Comparison of ENCODE assay signal across 1 cellular context in the genomic region with DNA sequence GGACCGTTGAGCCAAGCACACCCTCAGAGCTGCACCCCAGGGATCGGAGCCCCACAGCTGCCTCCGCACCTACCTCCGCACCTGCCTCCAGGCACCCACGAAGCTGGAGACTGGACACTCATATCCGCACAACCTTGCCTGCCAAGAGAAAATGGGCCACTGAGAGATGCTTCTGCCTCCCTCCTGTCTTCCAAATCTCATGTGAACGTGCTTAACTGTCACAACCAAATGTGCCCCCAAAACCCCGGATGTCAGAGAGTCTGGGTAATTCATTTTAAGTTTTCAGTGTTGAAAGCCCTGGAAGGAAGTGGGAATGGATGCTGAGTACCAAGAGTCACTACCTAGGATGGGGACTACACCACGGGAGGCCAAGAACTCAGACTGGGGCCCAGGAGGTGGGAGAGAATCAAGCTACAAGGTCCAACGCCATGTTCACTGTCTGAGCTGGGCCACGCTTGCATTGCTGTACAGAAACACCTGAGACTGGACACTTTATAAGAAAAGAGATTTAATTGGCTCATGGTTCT.
TF ChIP-seq lines count a peak whose summit lies in the region.

No MANE protein-coding gene starts in this region.

TF ChIP-seq in SK-N-SH treated with all-trans-retinoic acid at 6 μM for 48 hours, 23 proteins besides CTCF, POLR2A, EP300 and RAD21 (continued from another document):
- TF ChIP-seq, protein P1, sequence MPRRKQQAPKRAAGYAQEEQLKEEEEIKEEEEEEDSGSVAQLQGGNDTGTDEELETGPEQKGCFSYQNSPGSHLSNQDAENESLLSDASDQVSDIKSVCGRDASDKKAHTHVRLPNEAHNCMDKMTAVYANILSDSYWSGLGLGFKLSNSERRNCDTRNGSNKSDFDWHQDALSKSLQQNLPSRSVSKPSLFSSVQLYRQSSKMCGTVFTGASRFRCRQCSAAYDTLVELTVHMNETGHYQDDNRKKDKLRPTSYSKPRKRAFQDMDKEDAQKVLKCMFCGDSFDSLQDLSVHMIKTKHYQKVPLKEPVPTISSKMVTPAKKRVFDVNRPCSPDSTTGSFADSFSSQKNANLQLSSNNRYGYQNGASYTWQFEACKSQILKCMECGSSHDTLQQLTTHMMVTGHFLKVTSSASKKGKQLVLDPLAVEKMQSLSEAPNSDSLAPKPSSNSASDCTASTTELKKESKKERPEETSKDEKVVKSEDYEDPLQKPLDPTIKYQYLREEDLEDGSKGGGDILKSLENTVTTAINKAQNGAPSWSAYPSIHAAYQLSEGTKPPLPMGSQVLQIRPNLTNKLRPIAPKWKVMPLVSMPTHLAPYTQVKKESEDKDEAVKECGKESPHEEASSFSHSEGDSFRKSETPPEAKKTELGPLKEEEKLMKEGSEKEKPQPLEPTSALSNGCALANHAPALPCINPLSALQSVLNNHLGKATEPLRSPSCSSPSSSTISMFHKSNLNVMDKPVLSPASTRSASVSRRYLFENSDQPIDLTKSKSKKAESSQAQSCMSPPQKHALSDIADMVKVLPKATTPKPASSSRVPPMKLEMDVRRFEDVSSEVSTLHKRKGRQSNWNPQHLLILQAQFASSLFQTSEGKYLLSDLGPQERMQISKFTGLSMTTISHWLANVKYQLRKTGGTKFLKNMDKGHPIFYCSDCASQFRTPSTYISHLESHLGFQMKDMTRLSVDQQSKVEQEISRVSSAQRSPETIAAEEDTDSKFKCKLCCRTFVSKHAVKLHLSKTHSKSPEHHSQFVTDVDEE (CRISPR knock-in tag; IDR thresholded peaks at IDR 0.05), result no peak
- TF ChIP-seq ZC3H10 (CRISPR knock-in tag; IDR thresholded peaks at IDR 0.05) (no peak), ZFP30 (CRISPR knock-in tag; IDR thresholded peaks at IDR 0.05) (no peak), RARB (CRISPR knock-in tag; IDR thresholded peaks at IDR 0.05) (no peak)
